ENCODE assay signal across 8 cellular contexts in genomic region chr1:146036990-146037646, GRCh38. TPM values are rescaled to one million over a fixed set of nuclear protein-coding genes. Genes with fewer than 3 reads are reported as not detected.
DNase-seq lines count a peak whose midpoint lies in the region; ATAC-seq and TF ChIP-seq lines count a peak whose summit lies in the region.

No MANE protein-coding gene starts in this region.

- H3K9me3 ChIP-seq in lower lobe of right lung = no peaks in the 10 kb centered on the region

- no peaks in the 10 kb centered on the region for H3K36me3 ChIP-seq in lower lobe of right lung

- TF ChIP-seq CTCF in lower lobe of right lung (IDR thresholded peaks at IDR 0.05) = no peak

- peaks cover 24% of the 10 kb centered on the region for H3K4me1 ChIP-seq in lower lobe of right lung

- no peaks in the 10 kb centered on the region for H3K27me3 ChIP-seq in lower lobe of right lung (ENCODE audit: low read depth)

- peak; percentile 73 for DNase-seq in GDM1 (lab: John Stamatoyannopoulos, UW)
- DNase-seq in NCI-H526 treated with DMSO at 0.1 percent for 48 hours (lab: John Stamatoyannopoulos, UW) = peak; percentile 98
- peak; percentile 69 for DNase-seq in activated CD4-positive, alpha-beta T cell treated with anti-CD3 and anti-CD28 coated beads, Interleukin-2, amount 50 U/mL, for 1 hour
- DNase-seq in dermis blood vessel endothelial cell = peak; percentile 85
- DNase-seq in lower lobe of right lung = peak; percentile 78
- peak; percentile 73 to 82 for DNase-seq in stimulated activated CD4-positive, alpha-beta T cell treated with anti-CD3 and anti-CD28 coated beads, Interleukin-4, amount 100 ng/mL, for 48 hours (ENCODE audit: low read depth in 2 of 2)

- H3K27ac ChIP-seq in lower lobe of right lung = peak overlapping the region; percentile 88

- peak overlapping the region; percentile 75 for H3K4me3 ChIP-seq in lower lobe of right lung

- intact Hi-C loops in lower lobe of right lung (cut with DNase I) = no loop called here

- ATAC-seq in HG03135 (IDR thresholded peaks at IDR 0.05; ENCODE audit: unreplicated experiment) (peak; percentile 33), lower lobe of right lung (peak; percentile 84 to 85), GM18858 (IDR thresholded peaks at IDR 0.05; ENCODE audit: unreplicated experiment) (no peak)

RNA-seq across cellular contexts. Expression of gene HJV, which starts 15.6 kb away (rescaled TPM):
- not detected in 2 replicates for total RNA-seq in dermis blood vessel endothelial cell
- not detected for total RNA-seq in lower lobe of right lung

RNA-seq across cellular contexts. Expression of gene TXNIP, which starts 40.7 kb away (rescaled TPM):
- total RNA-seq in dermis blood vessel endothelial cell (108 and 151 TPM in 2 replicates), lower lobe of right lung (1,554 TPM)

Comparison
In these comparisons a context has a peak if more than half of its experiments do, and no peak if none do; other contexts are left out.
1. RNA of gene TXNIP, which starts 40.7 kb away (total RNA-seq): 1,554 TPM in lower lobe of right lung (single experiment); 108 to 151 TPM in dermis blood vessel endothelial cell; every median in the first group is over 10 times any median in the second.
2. Peak in every context shown above with its lines, with median percentiles within 50 percentile points of each other: DNase-seq.